Comparison of ENCODE assay signal across 24 cellular contexts in genomic region chr5:4523038-4523437, GRCh38.
"Had no signal": no experiment of that assay in that cellular context is flagged by ENCODE, and none has a peak within 500 bp of the region (broad histone marks: within the 10 kb centered on the region; RNA-seq: fewer than 3 reads in every experiment).

No MANE protein-coding gene starts in this region.

- H3K4me1 Mint-ChIP-seq: IgD-negative memory B cell had no signal

- H3K9ac ChIP-seq: KMS-11, SK-N-SH had no signal

- H3K27ac ChIP-seq: HL-60, KMS-11, RWPE1 had no signal

- ATAC-seq: K562, Panc1, PC-3 had no signal

- H3K36me3 Mint-ChIP-seq: IgD-negative memory B cell had no signal

- H3K4me3 Mint-ChIP-seq: IgD-negative memory B cell had no signal

- DNase-seq: Kasumi-1, MV-4-11, NCI-H1048, NCI-H1105, NCI-H1417, NCI-H1436 treated with DMSO at 0.1 percent for 48 hours, NCI-H1694, NCI-H1930, NCI-H2081, NCI-H226, NCI-H446, NCI-H510A, NCI-H69, NCI-H774, PC-3, SHP77, SK-N-SH, SW 1271 had no signal

- H3K9me3 ChIP-seq: SK-N-SH had no signal

- H3K27ac Mint-ChIP-seq: IgD-negative memory B cell had no signal

- H3K4me3 ChIP-seq: K562 had no signal

- FAIRE-seq: K562 had no signal

- H3K27me3 Mint-ChIP-seq: IgD-negative memory B cell had no signal
